Comparison of ENCODE assay signal across 22 cellular contexts in genomic region chr9:93536167-93536566, GRCh38.
"Had no signal": no experiment of that assay in that cellular context is flagged by ENCODE, and none has a peak within 500 bp of the region (broad histone marks: within the 10 kb centered on the region; RNA-seq: fewer than 3 reads in every experiment).

No MANE protein-coding gene starts in this region.

- H3K27me3 ChIP-seq: body of pancreas, foreskin keratinocyte had no signal

- H3K4me1 ChIP-seq: body of pancreas, foreskin keratinocyte, lower lobe of right lung had no signal

- H3K4me3 ChIP-seq: body of pancreas, lower lobe of right lung, mucosa of descending colon, thoracic aorta had no signal

- H3K9me3 ChIP-seq: body of pancreas, lower lobe of right lung, mucosa of descending colon, thoracic aorta had no signal

- H3K27ac ChIP-seq: body of pancreas, foreskin keratinocyte, lower lobe of right lung, thoracic aorta had no signal

- DNase-seq: activated CD4-positive, alpha-beta T cell treated with anti-CD3 and anti-CD28 coated beads for 4 hours; activated CD4-positive, alpha-beta T cell treated with anti-CD3 and anti-CD28 coated beads, Interleukin-2, amount 50 U/mL, for 48 hours; activated CD4-positive, CD25-positive, alpha-beta regulatory T cell; activated CD8-positive, alpha-beta memory T cell treated with anti-CD3 and anti-CD28 coated beads, Interleukin-2, amount 50 U/mL, for 48 hours; activated effector memory CD4-positive, alpha-beta T cell treated with anti-CD3 and anti-CD28 coated beads, Interleukin-2, amount 50 U/mL, for 16 hours; activated naive CD4-positive, alpha-beta T cell treated with anti-CD3 and anti-CD28 coated beads, Interleukin-2, amount 10 ng/mL, durations not matched to agents 7 days and 5 days; activated T-cell treated with anti-CD3 and anti-CD28 coated beads, Interleukin-2, amount 50 U/mL, for 72 hours; anterior cingulate cortex; body of pancreas; effector memory CD4-positive, alpha-beta T cell; foreskin keratinocyte; islet precursor cell; left colon; lower lobe of right lung; mucosa of descending colon; naive B cell; occipital lobe; stimulated activated CD4-positive, alpha-beta T cell treated with anti-CD3 and anti-CD28 coated beads, Interleukin-2, amount 100 ng/mL, for 48 hours; stimulated activated CD8-positive, alpha-beta memory T cell treated with anti-CD3 and anti-CD28 coated beads, Interleukin-4, amount 100 ng/mL, for 48 hours; stimulated activated naive CD4-positive, alpha-beta T cell had no signal

- ATAC-seq: activated T-cell treated with anti-CD3 and anti-CD28 coated beads, Interleukin-2, amount 50 U/mL, for 72 hours; body of pancreas; foreskin keratinocyte; lower lobe of right lung; sciatic nerve had no signal
